In genomic region chr1:157384252-157384651, GRCh38 we compare ENCODE assay signal across 1 cellular context.
TF ChIP-seq lines count a peak whose summit lies in the region.

No MANE protein-coding gene starts in this region.

TF ChIP-seq in K562, 482 proteins besides CTCF, POLR2A, EP300 and RAD21 (continued from another document):
- 0 out of 2 replicates have a peak, but pooled peaks have one; percentile 31 for TF ChIP-seq ZBTB40 (IDR thresholded peaks at IDR 0.05)
- TF ChIP-seq ZBTB40 (CRISPR knock-in tag; IDR thresholded peaks at IDR 0.05) = no peak
- TF ChIP-seq MEF2D (tag; conservative IDR thresholded peaks at IDR 0.05; ENCODE audit: low read depth) = no peak
- peak; percentile 88 for TF ChIP-seq ZNF316 (IDR thresholded peaks at IDR 0.05)
- peak; percentile 79 for TF ChIP-seq MAFG (tag; conservative IDR thresholded peaks at IDR 0.05)
- peak; percentile 67 for TF ChIP-seq MAFK (IDR thresholded peaks at IDR 0.05; ENCODE audit: low read length)
- TF ChIP-seq C11orf30 (IDR thresholded peaks at IDR 0.05; ENCODE audit: low read depth) = peak; percentile 74
- peak; percentile 79 for TF ChIP-seq MAFF (IDR thresholded peaks at IDR 0.05; ENCODE audit: low read length)
